ENCODE assay signal across 19 cellular contexts in genomic region chr3:20575153-20575552, GRCh38.
DNase-seq lines count a peak whose midpoint lies in the region; ATAC-seq, FAIRE-seq and TF ChIP-seq lines count a peak whose summit lies in the region.
"Had no signal": no experiment of that assay in that cellular context is flagged by ENCODE, and none has a peak within 500 bp of the region (broad histone marks: within the 10 kb centered on the region; RNA-seq: fewer than 3 reads in every experiment).

No MANE protein-coding gene starts in this region.

- WGBS in smooth muscle cell (ENCODE audit: low lambda C conversion rate): 58% methylated on average over 2 of the region's 2 CpGs

- H3K9ac ChIP-seq in smooth muscle cell (ENCODE audit: low read depth): no peak overlapping the region

- H3F3A ChIP-seq in smooth muscle cell (ENCODE audit: low read depth): peaks cover 17% of the 10 kb centered on the region

- no peaks in the 10 kb centered on the region for H3K36me3 ChIP-seq in smooth muscle cell (ENCODE audit: low read depth)
- H3K36me3 ChIP-seq in H7 (replicated peaks; ENCODE audit: control insufficient read depth, insufficient read depth, low read length): no peaks in the 10 kb centered on the region
- H3K36me3 ChIP-seq in MG63: no peaks in the 10 kb centered on the region
- H3K36me3 ChIP-seq: ascending aorta, HAP-1, prostate gland, WERI-Rb-1 had no signal

- H3K4me2 ChIP-seq in smooth muscle cell: peak overlapping the region; percentile 34

- no peak overlapping the region for H2AFZ ChIP-seq in smooth muscle cell (ENCODE audit: low read depth)

- no peak for TF ChIP-seq CTCF in fibroblast of villous mesenchyme (IDR thresholded peaks at IDR 0.05; ENCODE audit: insufficient read depth, low read depth, low read length)
- TF ChIP-seq CTCF in smooth muscle cell (IDR thresholded peaks at IDR 0.05; ENCODE audit: borderline replicate concordance, insufficient read depth, poor library complexity, severe bottlenecking): no peak

- no peak for DNase-seq in H54 (ENCODE audit: insufficient read length, low spot score)
- peak; percentile 89 for DNase-seq in amniotic epithelial cell (ENCODE audit: low read depth)
- DNase-seq in fibroblast of villous mesenchyme (ENCODE audit: low read depth): peak; percentile 19
- no peak for DNase-seq in smooth muscle cell (lab: John Stamatoyannopoulos, UW; ENCODE audit: unreplicated experiment)
- no peak for DNase-seq in H7
- no peak for DNase-seq in MG63
- DNase-seq: activated CD8-positive, alpha-beta memory T cell treated with anti-CD3 and anti-CD28 coated beads for 24 hours; activated effector memory CD4-positive, alpha-beta T cell treated with Interleukin-2 at 50 U/mL for 16 hours; effector memory CD4-positive, alpha-beta T cell; GF-D8; KBM-7; left cardiac atrium; NCI-H1436 treated with DMSO at 0.1 percent for 48 hours; WERI-Rb-1 had no signal

- peaks cover 13% of the 10 kb centered on the region for H3K4me1 ChIP-seq in smooth muscle cell (ENCODE audit: low read depth)
- H3K4me1 ChIP-seq: ascending aorta, HAP-1, prostate gland had no signal

- TF ChIP-seq POLR2A in H54 (IDR thresholded peaks at IDR 0.05; ENCODE audit: low read depth, low read length): no peak

- H3K27ac ChIP-seq in smooth muscle cell (ENCODE audit: low read depth): peak overlapping the region; percentile 51
- H3K27ac ChIP-seq: ascending aorta, prostate gland, WERI-Rb-1 had no signal

- H3K9me3 ChIP-seq in smooth muscle cell (replicated peaks; ENCODE audit: low read depth) (no peaks in the 10 kb centered on the region), MG63 (no peaks in the 10 kb centered on the region)
- H3K9me3 ChIP-seq: HAP-1, prostate gland had no signal

- H4K20me1 ChIP-seq in smooth muscle cell (ENCODE audit: low read depth): no peaks in the 10 kb centered on the region

- FAIRE-seq in H54 (lab: Jason Lieb, UNC): peak; percentile 23

- no peaks in the 10 kb centered on the region for H3K27me3 ChIP-seq in smooth muscle cell (ENCODE audit: low read depth)
- no peaks in the 10 kb centered on the region for H3K27me3 ChIP-seq in H7 (ENCODE audit: control insufficient read depth, insufficient read depth, low read length)
- H3K27me3 ChIP-seq in MG63: no peaks in the 10 kb centered on the region
- H3K27me3 ChIP-seq: ascending aorta had no signal

- ATAC-seq in GM21447 (IDR thresholded peaks at IDR 0.05; ENCODE audit: unreplicated experiment): no peak
- ATAC-seq: left cardiac atrium, Panc1 had no signal

- H3K4me3 ChIP-seq in fibroblast of villous mesenchyme (ENCODE audit: low read depth, low read length) (no peak overlapping the region), smooth muscle cell (no peak overlapping the region), H7 (ENCODE audit: insufficient read depth, low read depth, low read length) (no peak overlapping the region), MG63 (no peak overlapping the region)
- H3K4me3 ChIP-seq: ascending aorta, HAP-1, prostate gland had no signal

- no peaks in the 10 kb centered on the region for H3K79me2 ChIP-seq in smooth muscle cell (ENCODE audit: low read depth)

Comparison
In these comparisons a context has a peak if more than half of its experiments do, and no peak if none do; other contexts are left out.
1. DNase-seq: peak in amniotic epithelial cell (single experiment) and fibroblast of villous mesenchyme (single experiment); none in H54 (single experiment), smooth muscle cell (single experiment), H7 (single experiment) and MG63 (single experiment).